ENCODE assay signal across 1 cellular context in the genomic region with DNA sequence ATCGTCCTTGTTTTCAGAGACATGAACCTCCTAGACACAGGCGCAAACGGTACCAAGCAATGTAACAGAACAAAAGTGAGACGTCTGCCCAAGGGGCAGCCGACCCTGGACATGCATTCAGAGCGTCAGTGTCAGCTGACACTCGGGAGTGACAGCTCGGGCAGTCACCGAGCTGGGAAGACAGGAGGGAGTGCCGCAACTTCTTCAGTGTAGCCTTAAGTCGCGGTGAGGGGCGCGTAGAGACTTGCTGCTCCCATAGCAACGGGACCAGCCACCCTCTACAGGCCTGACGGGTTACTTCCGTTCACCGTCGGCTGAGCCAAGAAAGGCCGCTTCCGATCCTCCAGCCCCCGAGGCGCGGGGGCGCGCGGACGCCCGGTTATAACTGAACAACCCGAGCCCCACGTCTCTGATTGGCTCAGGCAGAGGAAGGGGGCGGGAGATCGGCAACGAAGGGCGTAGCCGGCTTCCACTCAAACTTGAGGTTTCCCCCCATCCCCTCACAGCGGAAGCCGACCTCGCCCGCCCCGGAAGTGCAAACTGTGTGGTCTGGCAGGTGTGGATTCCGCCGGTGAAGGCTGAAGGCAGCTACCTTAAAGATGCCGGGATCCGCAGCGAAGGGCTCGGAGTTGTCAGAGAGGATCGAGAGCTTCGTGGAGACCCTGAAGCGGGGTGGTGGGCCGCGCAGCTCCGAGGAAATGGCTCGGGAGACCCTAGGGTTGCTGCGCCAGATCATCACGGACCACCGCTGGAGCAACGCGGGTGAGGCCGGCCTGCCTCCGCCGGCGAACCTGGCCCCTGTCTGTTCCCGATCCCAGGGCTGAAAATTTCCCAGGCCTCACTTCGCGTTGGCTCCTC.
A peak's percentile ranks its signal among the peaks of the same experiment; 100 is the strongest.
TF ChIP-seq lines count a peak whose summit lies in the region.

A gene (plus strand): TSS at position 530 of the 858 bp plus-strand sequence. CDS start 70 bp downstream, at position 600.

TF ChIP-seq in HCT116, 20 proteins besides CTCF, POLR2A, EP300 and RAD21 (continued from another document):
- TF ChIP-seq, protein P1, sequence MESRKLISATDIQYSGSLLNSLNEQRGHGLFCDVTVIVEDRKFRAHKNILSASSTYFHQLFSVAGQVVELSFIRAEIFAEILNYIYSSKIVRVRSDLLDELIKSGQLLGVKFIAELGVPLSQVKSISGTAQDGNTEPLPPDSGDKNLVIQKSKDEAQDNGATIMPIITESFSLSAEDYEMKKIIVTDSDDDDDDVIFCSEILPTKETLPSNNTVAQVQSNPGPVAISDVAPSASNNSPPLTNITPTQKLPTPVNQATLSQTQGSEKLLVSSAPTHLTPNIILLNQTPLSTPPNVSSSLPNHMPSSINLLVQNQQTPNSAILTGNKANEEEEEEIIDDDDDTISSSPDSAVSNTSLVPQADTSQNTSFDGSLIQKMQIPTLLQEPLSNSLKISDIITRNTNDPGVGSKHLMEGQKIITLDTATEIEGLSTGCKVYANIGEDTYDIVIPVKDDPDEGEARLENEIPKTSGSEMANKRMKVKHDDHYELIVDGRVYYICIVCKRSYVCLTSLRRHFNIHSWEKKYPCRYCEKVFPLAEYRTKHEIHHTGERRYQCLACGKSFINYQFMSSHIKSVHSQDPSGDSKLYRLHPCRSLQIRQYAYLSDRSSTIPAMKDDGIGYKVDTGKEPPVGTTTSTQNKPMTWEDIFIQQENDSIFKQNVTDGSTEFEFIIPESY (IDR thresholded peaks at IDR 0.05; ENCODE audit: extremely low read depth, insufficient replicate concordance, low read length): no peak
- TF ChIP-seq SIN3A (IDR thresholded peaks at IDR 0.05; ENCODE audit: low read depth) (peak; percentile 67), TCF7L2 (IDR thresholded peaks at IDR 0.05; ENCODE audit: borderline replicate concordance, extremely low read depth, insufficient read depth, insufficient read length) (peak; percentile 24), CEBPB (IDR thresholded peaks at IDR 0.05; ENCODE audit: low read depth) (no peak), EZH2phosphoT487 (IDR thresholded peaks at IDR 0.05; ENCODE audit: borderline replicate concordance) (no peak), YY1 (IDR thresholded peaks at IDR 0.05; ENCODE audit: extremely low read depth, insufficient replicate concordance, low read depth, low read length) (peak; percentile 51), JUND (IDR thresholded peaks at IDR 0.05) (no peak), ZFX (IDR thresholded peaks at IDR 0.05) (peak; percentile 79), SRF (IDR thresholded peaks at IDR 0.05; ENCODE audit: low read depth) (peak; percentile 89), FOSL1 (IDR thresholded peaks at IDR 0.05; ENCODE audit: low read depth) (no peak)
- TF ChIP-seq, protein P2, sequence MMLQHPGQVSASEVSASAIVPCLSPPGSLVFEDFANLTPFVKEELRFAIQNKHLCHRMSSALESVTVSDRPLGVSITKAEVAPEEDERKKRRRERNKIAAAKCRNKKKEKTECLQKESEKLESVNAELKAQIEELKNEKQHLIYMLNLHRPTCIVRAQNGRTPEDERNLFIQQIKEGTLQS (IDR thresholded peaks at IDR 0.05): no peak
